ENCODE assay signal across 26 cellular contexts in genomic region chr4:118756958-118757357, GRCh38.
DNase-seq lines count a peak whose midpoint lies in the region; ATAC-seq and TF ChIP-seq lines count a peak whose summit lies in the region.
"Had no signal": no experiment of that assay in that cellular context is flagged by ENCODE, and none has a peak within 500 bp of the region (broad histone marks: within the 10 kb centered on the region; RNA-seq: fewer than 3 reads in every experiment).

No MANE protein-coding gene starts in this region.

- H3K4me1 ChIP-seq in heart right ventricle: peaks cover 5 to 99% (median 90%) of the 10 kb centered on the region in 9 donors
- peaks cover 0 to 100% (median 7%) of the 10 kb centered on the region in 3 donors for H3K4me1 ChIP-seq in esophagus squamous epithelium
- H3K4me1 ChIP-seq in sigmoid colon: peaks cover 0 to 98% (median 89%) of the 10 kb centered on the region in 4 donors
- H3K4me1 ChIP-seq in vagina: peaks cover 85% of the 10 kb centered on the region

- no peak for TF ChIP-seq CTCF in heart right ventricle (IDR thresholded peaks at IDR 0.05)
- no peak for TF ChIP-seq CTCF in esophagus squamous epithelium (IDR thresholded peaks at IDR 0.05)
- TF ChIP-seq CTCF in sigmoid colon (IDR thresholded peaks at IDR 0.05): no peak
- TF ChIP-seq CTCF in vagina (IDR thresholded peaks at IDR 0.05): no peak
- TF ChIP-seq CTCF in endothelial cell (IDR thresholded peaks at IDR 0.05; ENCODE audit: unreplicated experiment): no peak

- H3K27ac Mint-ChIP-seq in endothelial cell (ENCODE audit: unreplicated experiment): no peak overlapping the region
- H3K27ac Mint-ChIP-seq: activated CD4-positive, alpha-beta T cell treated with anti-CD3 and anti-CD28 coated beads, Interleukin-2, amount 10 ng/mL, durations not matched to agents 7 days and 5 days; activated CD8-positive, alpha-beta memory T cell treated with anti-CD3 and anti-CD28 coated beads, Interleukin-2, amount 10 ng/mL, durations not matched to agents 7 days and 5 days; activated naive CD4-positive, alpha-beta T cell treated with anti-CD3 and anti-CD28 coated beads, Interleukin-2, amount 10 ng/mL, durations not matched to agents 7 days and 5 days; naive B cell; stimulated activated effector memory CD8-positive, alpha-beta T cell treated with anti-CD3 and anti-CD28 coated beads, Interleukin-12 subunit alpha, Interleukin-12 subunit beta, amount 100 ng/mL, for 72 hours had no signal

- no peaks in the 10 kb centered on the region for H3K27me3 Mint-ChIP-seq in endothelial cell (ENCODE audit: unreplicated experiment)
- H3K27me3 Mint-ChIP-seq: activated CD4-positive, alpha-beta T cell treated with anti-CD3 and anti-CD28 coated beads, Interleukin-2, amount 10 ng/mL, durations not matched to agents 7 days and 5 days; activated CD8-positive, alpha-beta memory T cell treated with anti-CD3 and anti-CD28 coated beads, Interleukin-2, amount 10 ng/mL, durations not matched to agents 7 days and 5 days; activated naive CD4-positive, alpha-beta T cell treated with anti-CD3 and anti-CD28 coated beads, Interleukin-2, amount 10 ng/mL, durations not matched to agents 7 days and 5 days; central memory CD8-positive, alpha-beta T cell; naive B cell had no signal

- no peak overlapping the region for H3K4me3 Mint-ChIP-seq in endothelial cell (ENCODE audit: unreplicated experiment)
- H3K4me3 Mint-ChIP-seq: activated CD4-positive, alpha-beta T cell treated with anti-CD3 and anti-CD28 coated beads, Interleukin-2, amount 10 ng/mL, durations not matched to agents 7 days and 5 days; activated CD8-positive, alpha-beta memory T cell treated with anti-CD3 and anti-CD28 coated beads, Interleukin-2, amount 10 ng/mL, durations not matched to agents 7 days and 5 days; activated naive CD4-positive, alpha-beta T cell treated with anti-CD3 and anti-CD28 coated beads, Interleukin-2, amount 10 ng/mL, durations not matched to agents 7 days and 5 days; central memory CD8-positive, alpha-beta T cell; naive B cell; stimulated activated effector memory CD8-positive, alpha-beta T cell treated with anti-CD3 and anti-CD28 coated beads, Interleukin-12 subunit alpha, Interleukin-12 subunit beta, amount 100 ng/mL, for 72 hours had no signal

- no peaks in the 10 kb centered on the region for H3K4me1 Mint-ChIP-seq in endothelial cell (ENCODE audit: unreplicated experiment)
- H3K4me1 Mint-ChIP-seq: activated CD4-positive, alpha-beta T cell treated with anti-CD3 and anti-CD28 coated beads, Interleukin-2, amount 10 ng/mL, durations not matched to agents 7 days and 5 days; activated naive CD4-positive, alpha-beta T cell treated with anti-CD3 and anti-CD28 coated beads, Interleukin-2, amount 10 ng/mL, durations not matched to agents 7 days and 5 days; central memory CD8-positive, alpha-beta T cell had no signal

- no peak for TF ChIP-seq POLR2A in esophagus squamous epithelium (IDR thresholded peaks at IDR 0.05)
- no peak for TF ChIP-seq POLR2A in sigmoid colon (IDR thresholded peaks at IDR 0.05)
- TF ChIP-seq POLR2A in vagina (IDR thresholded peaks at IDR 0.05): no peak

- peaks cover 21% of the 10 kb centered on the region for H3K36me3 Mint-ChIP-seq in endothelial cell (ENCODE audit: low read depth, unreplicated experiment)

- intact Hi-C loops in heart right ventricle (cut with DNase I): loop anchor here in 1 of 10 donors (10.0 kb wide), 1 partner anchor 278 kb away; no protein-coding TSS in a partner anchor
- intact Hi-C loops in cardiac septum (cut with DNase I): loop anchor here (5.0 kb wide), 1 partner anchor 135 kb away; no protein-coding TSS in a partner anchor
- intact Hi-C loops in esophagus squamous epithelium (cut with DNase I): no loop called here
- intact Hi-C loops in sigmoid colon (cut with DNase I): no loop called here
- intact Hi-C loops in vagina (cut with DNase I): no loop called here

- TF ChIP-seq EP300 in sigmoid colon (IDR thresholded peaks at IDR 0.05): no peak

- H3K27ac ChIP-seq in heart right ventricle (peak overlapping the region; percentile 10 to 77 (median 64)), esophagus squamous epithelium (peak overlapping the region; percentile 43 to 76 (median 73)), sigmoid colon (peak overlapping the region; percentile 83 to 88 (median 85)), vagina (peak overlapping the region; percentile 89)
- H3K27ac ChIP-seq: SJSA1, WERI-Rb-1 had no signal

- WGBS in heart right ventricle, 2 donors: 96 to 100% methylated on average over 1 of the region's 1 CpG
- WGBS in esophagus squamous epithelium, 2 donors: 77 to 100% methylated on average over 1 of the region's 1 CpG
- 98 to 100% methylated on average over 1 of the region's 1 CpG for WGBS in sigmoid colon, 2 donors

- DNase-seq in heart right ventricle (no peak), cardiac septum (ENCODE audit: low spot score) (no peak), esophagus squamous epithelium (lab: John Stamatoyannopoulos, UW) (no peak), sigmoid colon (no peak), vagina (ENCODE audit: extremely low spot score in 2 of 2) (no peak), endothelial cell (ENCODE audit: low spot score) (no peak), HK-2 (ENCODE audit: unreplicated experiment) (no peak)
- no peak for DNase-seq in effector CD8-positive, alpha-beta T cell (lab: John Stamatoyannopoulos, UW)
- DNase-seq: activated CD4-positive, alpha-beta T cell treated with anti-CD3 and anti-CD28 coated beads, Interleukin-2, amount 10 ng/mL, durations not matched to agents 7 days and 5 days; activated CD8-positive, alpha-beta memory T cell treated with anti-CD3 and anti-CD28 coated beads, Interleukin-2, amount 10 ng/mL, durations not matched to agents 7 days and 5 days; activated naive CD4-positive, alpha-beta T cell treated with anti-CD3 and anti-CD28 coated beads, Interleukin-2, amount 10 ng/mL, durations not matched to agents 7 days and 5 days; anterior cingulate cortex; BE2C; DND-41; erythroblast; Kasumi-1; kidney; naive B cell; NCI-H1048; NCI-H187; NCI-H82; thyroid gland; WERI-Rb-1 had no signal

- no peaks in the 10 kb centered on the region for H3K9me3 Mint-ChIP-seq in endothelial cell (ENCODE audit: unreplicated experiment)
- H3K9me3 Mint-ChIP-seq: activated CD4-positive, alpha-beta T cell treated with anti-CD3 and anti-CD28 coated beads, Interleukin-2, amount 10 ng/mL, durations not matched to agents 7 days and 5 days; activated naive CD4-positive, alpha-beta T cell treated with anti-CD3 and anti-CD28 coated beads, Interleukin-2, amount 10 ng/mL, durations not matched to agents 7 days and 5 days; central memory CD8-positive, alpha-beta T cell; naive B cell; stimulated activated effector memory CD8-positive, alpha-beta T cell treated with anti-CD3 and anti-CD28 coated beads, Interleukin-12 subunit alpha, Interleukin-12 subunit beta, amount 100 ng/mL, for 72 hours had no signal

- H3K27me3 ChIP-seq in heart right ventricle (no peaks in the 10 kb centered on the region), esophagus squamous epithelium (no peaks in the 10 kb centered on the region), sigmoid colon (no peaks in the 10 kb centered on the region), vagina (no peaks in the 10 kb centered on the region)
- H3K27me3 ChIP-seq: BE2C, SJSA1, thyroid gland had no signal

- H3K4me3 ChIP-seq in heart right ventricle: no peak overlapping the region
- no peak overlapping the region for H3K4me3 ChIP-seq in esophagus squamous epithelium
- H3K4me3 ChIP-seq in sigmoid colon: no peak overlapping the region
- no peak overlapping the region for H3K4me3 ChIP-seq in vagina
- H3K4me3 ChIP-seq: SJSA1, thyroid gland had no signal

- H3K36me3 ChIP-seq in heart right ventricle (peaks cover 0 to 85% (median 4%) of the 10 kb centered on the region in 9 donors), esophagus squamous epithelium (peaks cover 0 to 9% (median 0%) of the 10 kb centered on the region in 3 donors), sigmoid colon (peaks cover 0 to 3% (median 0%) of the 10 kb centered on the region in 4 donors), vagina (no peaks in the 10 kb centered on the region)

- H3K9me3 ChIP-seq in heart right ventricle: no peaks in the 10 kb centered on the region
- no peaks in the 10 kb centered on the region for H3K9me3 ChIP-seq in esophagus squamous epithelium
- H3K9me3 ChIP-seq in sigmoid colon: no peaks in the 10 kb centered on the region
- no peaks in the 10 kb centered on the region for H3K9me3 ChIP-seq in vagina
- H3K9me3 ChIP-seq: BE2C, SJSA1, thyroid gland had no signal

- ATAC-seq in heart right ventricle: no peak
- ATAC-seq: activated CD8-positive, alpha-beta memory T cell treated with anti-CD3 and anti-CD28 coated beads, Interleukin-2, amount 10 ng/mL, durations not matched to agents 7 days and 5 days; stimulated activated effector memory CD8-positive, alpha-beta T cell treated with anti-CD3 and anti-CD28 coated beads, Interleukin-12 subunit alpha, Interleukin-12 subunit beta, amount 100 ng/mL, for 72 hours had no signal
